ENCODE assay signal across 8 cellular contexts in genomic region chr5:82278711-82279370, GRCh38. TPM values are rescaled to one million over a fixed set of nuclear protein-coding genes. Genes with fewer than 3 reads are reported as not detected.
DNase-seq lines count a peak whose midpoint lies in the region; TF ChIP-seq lines count a peak whose summit lies in the region.

No MANE protein-coding gene starts in this region.

- no peaks in the 10 kb centered on the region for H3K9me3 ChIP-seq in BLaER1 treated with 17β-estradiol and CSF1 and Interleukin-3, amounts not matched to agents 10 nM and 100 nM (replicated peaks in 1 of 11)
- no peaks in the 10 kb centered on the region for H3K9me3 ChIP-seq in OCI-LY1 (ENCODE audit: low read length)
- H3K9me3 ChIP-seq in endodermal cell (ENCODE audit: control insufficient read depth, low read length), result no peaks in the 10 kb centered on the region
- H3K9me3 ChIP-seq in neural progenitor cell (ENCODE audit: low read depth), result no peaks in the 10 kb centered on the region

- H4K20me1 ChIP-seq in BLaER1 treated with 17β-estradiol and CSF1 and Interleukin-3, amounts not matched to agents 10 nM and 100 nM, result peaks cover 0 to 32% (median 12%) of the 10 kb centered on the region in 11 experiments; a peak in 15 of 22 replicates
- H4K20me1 ChIP-seq in OCI-LY1 (ENCODE audit: insufficient read depth, low read length), result no peaks in the 10 kb centered on the region
- H4K20me1 ChIP-seq in neural progenitor cell (ENCODE audit: low read depth), result peaks cover 10% of the 10 kb centered on the region

- H3F3A ChIP-seq in OCI-LY1 (ENCODE audit: insufficient read depth, low read length) (no peaks in the 10 kb centered on the region; the same call in none of the 2 replicates), neural progenitor cell (ENCODE audit: low read depth) (peaks cover 37% of the 10 kb centered on the region)

- H3K9ac ChIP-seq in BLaER1 treated with 17β-estradiol and CSF1 and Interleukin-3, amounts not matched to agents 10 nM and 100 nM, result peak overlapping the region; percentile 94 to 100 (median 98)
- H3K9ac ChIP-seq in OCI-LY1 (ENCODE audit: low read length) (peak overlapping the region; percentile 94), endodermal cell (ENCODE audit: extremely low read depth, low read length, poor library complexity, severe bottlenecking) (peak overlapping the region; percentile 92), neural progenitor cell (no peak overlapping the region)

- peak overlapping the region; percentile 72 to 97 (median 90) for H3K4me3 ChIP-seq in BLaER1 treated with 17β-estradiol and CSF1 and Interleukin-3, amounts not matched to agents 10 nM and 100 nM
- peak overlapping the region; percentile 85 for H3K4me3 ChIP-seq in OCI-LY1 (ENCODE audit: low read depth, low read length, poor library complexity, severe bottlenecking)
- peak overlapping the region; percentile 89 for H3K4me3 ChIP-seq in endodermal cell (ENCODE audit: low read length)
- peak overlapping the region; percentile 70 for H3K4me3 ChIP-seq in neural progenitor cell

- 68 to 80% methylated on average over 6 to 19 of the region's 19 CpGs for WGBS in endodermal cell (ENCODE audit: insufficient coverage in 1 of 2, insufficient read length in 1 of 2), 2 experiments

- peaks cover 21 to 49% (median 37%) of the 10 kb centered on the region in 10 experiments for H3K4me1 ChIP-seq in BLaER1 treated with 17β-estradiol and CSF1 and Interleukin-3, amounts not matched to agents 10 nM and 100 nM
- peaks cover 35% of the 10 kb centered on the region for H3K4me1 ChIP-seq in OCI-LY1 (ENCODE audit: insufficient read depth, low read length, severe bottlenecking)
- no peaks in the 10 kb centered on the region for H3K4me1 ChIP-seq in endodermal cell (ENCODE audit: control insufficient read depth, insufficient read depth, low read length)
- H3K4me1 ChIP-seq in neural progenitor cell, result peaks cover 29% of the 10 kb centered on the region

- peak overlapping the region; percentile 72; the same call in 1 of the 2 replicates for H2AFZ ChIP-seq in OCI-LY1 (ENCODE audit: low read length)
- peak overlapping the region; percentile 92 for H2AFZ ChIP-seq in neural progenitor cell (replicated peaks)

- H3K4me1 Mint-ChIP-seq in endodermal cell (peaks cover 11% of the 10 kb centered on the region), neural progenitor cell (peaks cover 17% of the 10 kb centered on the region)

- H3K9me2 ChIP-seq in OCI-LY1 (ENCODE audit: low read depth, low read length), result no peaks in the 10 kb centered on the region

- peaks cover 32% of the 10 kb centered on the region for H3K36me3 Mint-ChIP-seq in endodermal cell (ENCODE audit: low read depth)
- peaks cover 26% of the 10 kb centered on the region for H3K36me3 Mint-ChIP-seq in neural progenitor cell

- peak overlapping the region; percentile 92 to 100 (median 97) for H3K27ac ChIP-seq in BLaER1 treated with 17β-estradiol and CSF1 and Interleukin-3, amounts not matched to agents 10 nM and 100 nM
- H3K27ac ChIP-seq in OCI-LY1 (ENCODE audit: low read depth, low read length, poor library complexity, severe bottlenecking) (peak overlapping the region; percentile 52), endodermal cell (ENCODE audit: low read depth, low read length) (no peak overlapping the region), neural progenitor cell (no peak overlapping the region)

- H3K79me2 ChIP-seq in OCI-LY1 (ENCODE audit: insufficient read depth, low read length) (peaks cover 16% of the 10 kb centered on the region), neural progenitor cell (ENCODE audit: low read depth) (peaks cover 34% of the 10 kb centered on the region)

- H3K4me2 ChIP-seq in BLaER1 treated with 17β-estradiol and CSF1 and Interleukin-3, amounts not matched to agents 10 nM and 100 nM, result peak overlapping the region; percentile 83 to 97 (median 94)
- H3K4me2 ChIP-seq in OCI-LY1 (ENCODE audit: low read length) (peak overlapping the region; percentile 93), neural progenitor cell (peak overlapping the region; percentile 90)

- DNase-seq in endodermal cell (no peak), neural progenitor cell (ENCODE audit: low spot score) (no peak), NCI-H345 (lab: John Stamatoyannopoulos, UW) (no peak), epidermal melanocyte (ENCODE audit: insufficient read length, low spot score) (no peak), NCI-H2196 (lab: John Stamatoyannopoulos, UW; ENCODE audit: unreplicated experiment) (no peak), NCI-H1417 treated with DMSO at 0.1 percent for 48 hours (lab: John Stamatoyannopoulos, UW) (no peak)

- H3K4me3 Mint-ChIP-seq in endodermal cell, result peak overlapping the region; percentile 89
- H3K4me3 Mint-ChIP-seq in neural progenitor cell, result peak overlapping the region; percentile 93

- H3K27me3 Mint-ChIP-seq in endodermal cell (ENCODE audit: insufficient read depth), result no peaks in the 10 kb centered on the region
- H3K27me3 Mint-ChIP-seq in neural progenitor cell (ENCODE audit: insufficient read depth, low read depth), result peaks cover 6% of the 10 kb centered on the region

- no peaks in the 10 kb centered on the region for H3K27me3 ChIP-seq in BLaER1 treated with 17β-estradiol and CSF1 and Interleukin-3, amounts not matched to agents 10 nM and 100 nM
- H3K27me3 ChIP-seq in OCI-LY1 (ENCODE audit: insufficient read depth, low read length), result no peaks in the 10 kb centered on the region
- H3K27me3 ChIP-seq in endodermal cell (ENCODE audit: control insufficient read depth, insufficient read depth, low read length, poor library complexity, severe bottlenecking), result no peaks in the 10 kb centered on the region
- H3K27me3 ChIP-seq in neural progenitor cell, result no peaks in the 10 kb centered on the region

- TF ChIP-seq CTCF in OCI-LY1 (IDR thresholded peaks at IDR 0.05; ENCODE audit: low read length), result no peak
- TF ChIP-seq CTCF in endodermal cell (conservative IDR thresholded peaks at IDR 0.05), result no peak
- TF ChIP-seq CTCF in neural progenitor cell (IDR thresholded peaks at IDR 0.05), result no peak

- H3K36me3 ChIP-seq in BLaER1 treated with 17β-estradiol and CSF1 and Interleukin-3, amounts not matched to agents 10 nM and 100 nM, result peaks cover 32 to 38% (median 37%) of the 10 kb centered on the region in 11 experiments
- H3K36me3 ChIP-seq in OCI-LY1 (ENCODE audit: insufficient read depth, low read length), result peaks cover 41% of the 10 kb centered on the region
- peaks cover 37% of the 10 kb centered on the region for H3K36me3 ChIP-seq in endodermal cell (ENCODE audit: control insufficient read depth, insufficient read depth, low read length)
- peaks cover 21% of the 10 kb centered on the region for H3K36me3 ChIP-seq in neural progenitor cell

- H3K9me3 Mint-ChIP-seq in endodermal cell, result no peaks in the 10 kb centered on the region
- H3K9me3 Mint-ChIP-seq in neural progenitor cell, result no peaks in the 10 kb centered on the region

- H3K27ac Mint-ChIP-seq in endodermal cell, result peak overlapping the region; percentile 100
- peak overlapping the region; percentile 100 for H3K27ac Mint-ChIP-seq in neural progenitor cell

RNA-seq across cellular contexts. Expression of gene RPS23, which starts 0.7 kb away (rescaled TPM):
- total RNA-seq in endodermal cell (1,000 to 10,000 TPM; 2,365 to 2,370 TPM), neural progenitor cell (ENCODE audit: low replicate concordance) (5,433 and 6,020 TPM in 2 replicates)
- 2,700 TPM for polyA plus RNA-seq in endodermal cell (2013, experiment 1 of 2)
- 2,427 TPM for polyA plus RNA-seq in endodermal cell (2013, experiment 2 of 2)

Comparison
In these comparisons a context has a peak if more than half of its experiments do, and no peak if none do; other contexts are left out.
1. H3K27ac ChIP-seq: peak in BLaER1 treated with 17β-estradiol and CSF1 and Interleukin-3, amounts not matched to agents 10 nM and 100 nM (11 of 11) and OCI-LY1 (single experiment); none in endodermal cell (single experiment) and neural progenitor cell (single experiment).
2. Peak in every context shown above with its lines, with median percentiles within 50 percentile points of each other: H3K4me2 ChIP-seq and H3K4me3 ChIP-seq.